Comparison of ENCODE assay signal across 19 cellular contexts in the genomic region with DNA sequence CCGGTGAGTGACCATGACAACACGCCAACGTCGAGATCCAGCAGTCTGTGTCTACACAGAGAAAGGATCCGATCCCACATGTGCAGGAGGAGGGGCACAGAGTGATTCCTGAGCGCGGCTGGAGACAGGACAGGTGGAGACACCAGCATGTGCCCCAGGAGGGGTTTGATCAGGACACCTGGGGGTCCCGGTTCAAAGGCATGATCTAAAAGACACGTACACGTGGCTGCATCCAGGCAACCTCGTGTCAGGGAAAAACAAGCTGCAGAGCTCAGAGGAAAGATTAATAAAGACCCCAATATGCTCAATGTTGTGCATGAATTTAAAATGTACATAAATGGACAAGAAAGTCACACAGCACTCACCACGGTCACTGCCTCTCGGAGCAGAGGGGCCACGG.
DNase-seq lines count a peak whose midpoint lies in the region; ATAC-seq and TF ChIP-seq lines count a peak whose summit lies in the region.
"Had no signal": no experiment of that assay in that cellular context is flagged by ENCODE, and none has a peak within 500 bp of the region (broad histone marks: within the 10 kb centered on the region; RNA-seq: fewer than 3 reads in every experiment).

No MANE protein-coding gene starts in this region.

- H3K4ac ChIP-seq in neuronal stem cell (ENCODE audit: low read length), result no peak overlapping the region

- peak; percentile 60 for DNase-seq in cardiac septum (ENCODE audit: low spot score)
- DNase-seq in right atrium auricular region (ENCODE audit: low spot score), result no peak
- peak; percentile 22 for DNase-seq in WERI-Rb-1
- DNase-seq in nephron progenitor cell, result no peak
- DNase-seq in neuronal stem cell (ENCODE audit: low spot score), result no peak
- DNase-seq in vagina (ENCODE audit: extremely low spot score in 2 of 2), result no peak
- DNase-seq in stimulated activated effector memory CD8-positive, alpha-beta T cell treated with anti-CD3 and anti-CD28 coated beads, Interleukin-12 subunit alpha, Interleukin-12 subunit beta, amount 100 ng/mL, for 72 hours (ENCODE audit: low spot score in 2 of 2), result no peak
- DNase-seq: AML-193; Caco-2; Calu3; CD4-positive, alpha-beta T cell; CD8-positive, alpha-beta T cell; DMS79 treated with DMSO at 0.1 percent for 48 hours; GF-D8 had no signal

- H4K8ac ChIP-seq in neuronal stem cell (ENCODE audit: low read depth, low read length), result no peak overlapping the region

- peak overlapping the region; percentile 92 for H2AK5ac ChIP-seq in neuronal stem cell (ENCODE audit: low read depth, low read length)

- H3K9me3 ChIP-seq in right atrium auricular region (no peaks in the 10 kb centered on the region), WERI-Rb-1 (ENCODE audit: severe bottlenecking) (no peaks in the 10 kb centered on the region), neuronal stem cell (replicated peaks in 1 of 2; ENCODE audit: control insufficient read depth in 2 of 2, insufficient read depth in 1 of 2, low read depth in 1 of 2, low read length in 2 of 2) (no peaks in the 10 kb centered on the region), vagina (no peaks in the 10 kb centered on the region)
- H3K9me3 ChIP-seq: A549; BLaER1 treated with 17β-estradiol and CSF1 and Interleukin-3, amounts not matched to agents 10 nM and 100 nM; Caco-2 had no signal

- peaks cover 2% of the 10 kb centered on the region for H3K79me1 ChIP-seq in neuronal stem cell (ENCODE audit: low read depth, low read length)

- peak overlapping the region; percentile 43 for H3K27ac Mint-ChIP-seq in nephron progenitor cell
- H3K27ac Mint-ChIP-seq in stimulated activated effector memory CD8-positive, alpha-beta T cell treated with anti-CD3 and anti-CD28 coated beads, Interleukin-12 subunit alpha, Interleukin-12 subunit beta, amount 100 ng/mL, for 72 hours, result no peak overlapping the region
- H3K27ac Mint-ChIP-seq: B cell; CD4-positive, alpha-beta T cell; CD8-positive, alpha-beta T cell had no signal

- TF ChIP-seq POLR2A in vagina (IDR thresholded peaks at IDR 0.05), result no peak

- peak overlapping the region; percentile 65 for H2BK12ac ChIP-seq in neuronal stem cell (ENCODE audit: low read length)

- H4K91ac ChIP-seq in neuronal stem cell (ENCODE audit: low read depth, low read length, poor library complexity), result no peak overlapping the region

- H3K36me3 Mint-ChIP-seq in nephron progenitor cell (ENCODE audit: low read depth), result no peaks in the 10 kb centered on the region
- no peaks in the 10 kb centered on the region for H3K36me3 Mint-ChIP-seq in stimulated activated effector memory CD8-positive, alpha-beta T cell treated with anti-CD3 and anti-CD28 coated beads, Interleukin-12 subunit alpha, Interleukin-12 subunit beta, amount 100 ng/mL, for 72 hours
- H3K36me3 Mint-ChIP-seq: CD8-positive, alpha-beta T cell had no signal

- no peak overlapping the region for H2AFZ ChIP-seq in neuronal stem cell (ENCODE audit: low read length)

- no peak overlapping the region for H3K14ac ChIP-seq in neuronal stem cell (ENCODE audit: low read length)

- H3K9me3 Mint-ChIP-seq in nephron progenitor cell, result no peaks in the 10 kb centered on the region
- no peaks in the 10 kb centered on the region for H3K9me3 Mint-ChIP-seq in stimulated activated effector memory CD8-positive, alpha-beta T cell treated with anti-CD3 and anti-CD28 coated beads, Interleukin-12 subunit alpha, Interleukin-12 subunit beta, amount 100 ng/mL, for 72 hours
- H3K9me3 Mint-ChIP-seq: CD4-positive, alpha-beta T cell; CD8-positive, alpha-beta T cell had no signal

- TF ChIP-seq CTCF in right atrium auricular region (IDR thresholded peaks at IDR 0.05) (no peak), WERI-Rb-1 (IDR thresholded peaks at IDR 0.05; ENCODE audit: low read depth, low read length) (no peak), nephron progenitor cell (IDR thresholded peaks at IDR 0.05) (no peak), vagina (IDR thresholded peaks at IDR 0.05) (no peak)

- H2BK120ac ChIP-seq in neuronal stem cell (ENCODE audit: low read depth, low read length), result no peak overlapping the region

- H3K27me3 ChIP-seq in right atrium auricular region, result no peaks in the 10 kb centered on the region
- H3K27me3 ChIP-seq in WERI-Rb-1 (ENCODE audit: insufficient read depth, low read depth, severe bottlenecking), result no peaks in the 10 kb centered on the region
- no peaks in the 10 kb centered on the region for H3K27me3 ChIP-seq in neuronal stem cell (ENCODE audit: control insufficient read depth in 3 of 3, insufficient read depth in 3 of 3, low read depth in 1 of 3, low read length in 3 of 3)
- no peaks in the 10 kb centered on the region for H3K27me3 ChIP-seq in vagina
- H3K27me3 ChIP-seq: BLaER1 treated with 17β-estradiol and CSF1 and Interleukin-3, amounts not matched to agents 10 nM and 100 nM had no signal

- peak overlapping the region; percentile 21 for H2BK15ac ChIP-seq in neuronal stem cell (ENCODE audit: low read length)

- H3K4me1 ChIP-seq in right atrium auricular region (no peaks in the 10 kb centered on the region), neuronal stem cell (ENCODE audit: control insufficient read depth in 2 of 2, insufficient read depth in 1 of 2, low read depth in 1 of 2, low read length in 2 of 2) (peaks cover 0 to 32% of the 10 kb centered on the region in 2 donors), vagina (peaks cover 6% of the 10 kb centered on the region)
- H3K4me1 ChIP-seq: A549; BLaER1 treated with 17β-estradiol and CSF1 and Interleukin-3, amounts not matched to agents 10 nM and 100 nM; Caco-2 had no signal

- no peak overlapping the region for H3K23ac ChIP-seq in neuronal stem cell (ENCODE audit: low read depth, low read length, poor library complexity)

- H3K9ac ChIP-seq in neuronal stem cell (ENCODE audit: low read depth, low read length, poor library complexity), result no peak overlapping the region
- H3K9ac ChIP-seq: BLaER1 treated with 17β-estradiol and CSF1 and Interleukin-3, amounts not matched to agents 10 nM and 100 nM had no signal

- no peak overlapping the region for H2BK5ac ChIP-seq in neuronal stem cell (ENCODE audit: low read length)

- H3K36me3 ChIP-seq in right atrium auricular region, result no peaks in the 10 kb centered on the region
- H3K36me3 ChIP-seq in WERI-Rb-1, result no peaks in the 10 kb centered on the region
- no peaks in the 10 kb centered on the region for H3K36me3 ChIP-seq in neuronal stem cell (replicated peaks in 1 of 2; ENCODE audit: control insufficient read depth in 2 of 2, insufficient read depth in 2 of 2, low read length in 2 of 2)
- H3K36me3 ChIP-seq in vagina, result no peaks in the 10 kb centered on the region
- H3K36me3 ChIP-seq: BLaER1 treated with 17β-estradiol and CSF1 and Interleukin-3, amounts not matched to agents 10 nM and 100 nM had no signal

- intact Hi-C loops in cardiac septum (cut with DNase I), result no loop called here
- intact Hi-C loops in vagina (cut with DNase I), result no loop called here

- H3K4me3 ChIP-seq in right atrium auricular region (no peak overlapping the region), WERI-Rb-1 (ENCODE audit: low read depth, low read length) (no peak overlapping the region), neuronal stem cell (ENCODE audit: low read length in 2 of 2) (no peak overlapping the region), vagina (no peak overlapping the region)
- H3K4me3 ChIP-seq: A549; BLaER1 treated with 17β-estradiol and CSF1 and Interleukin-3, amounts not matched to agents 10 nM and 100 nM had no signal

- ATAC-seq in stimulated activated effector memory CD8-positive, alpha-beta T cell treated with anti-CD3 and anti-CD28 coated beads, Interleukin-12 subunit alpha, Interleukin-12 subunit beta, amount 100 ng/mL, for 72 hours, result no peak
- ATAC-seq: A549; CD8-positive, alpha-beta T cell had no signal

- no peaks in the 10 kb centered on the region for H3K4me1 Mint-ChIP-seq in nephron progenitor cell
- H3K4me1 Mint-ChIP-seq in stimulated activated effector memory CD8-positive, alpha-beta T cell treated with anti-CD3 and anti-CD28 coated beads, Interleukin-12 subunit alpha, Interleukin-12 subunit beta, amount 100 ng/mL, for 72 hours, result no peaks in the 10 kb centered on the region
- H3K4me1 Mint-ChIP-seq: B cell had no signal

- H3K27ac ChIP-seq in right atrium auricular region (no peak overlapping the region), WERI-Rb-1 (no peak overlapping the region), neuronal stem cell (replicated peaks; ENCODE audit: low read length) (no peak overlapping the region), vagina (no peak overlapping the region)
- H3K27ac ChIP-seq: 22Rv1; A549; BLaER1 treated with 17β-estradiol and CSF1 and Interleukin-3, amounts not matched to agents 10 nM and 100 nM; C4-2B had no signal

- no CpG with 5 or more reads among the region's 14 CpGs for WGBS in neuronal stem cell (ENCODE audit: extremely low coverage in 2 of 2, insufficient read length in 2 of 2, insufficient replicate concordance in 1 of 2), 2 donors

- H3K27me3 Mint-ChIP-seq in nephron progenitor cell (ENCODE audit: low read depth, poor library complexity), result peaks cover 12% of the 10 kb centered on the region

- no peak overlapping the region for H3K4me2 ChIP-seq in neuronal stem cell (ENCODE audit: insufficient read depth, low read length, poor library complexity, severe bottlenecking)
- H3K4me2 ChIP-seq: A549; BLaER1 treated with 17β-estradiol and CSF1 and Interleukin-3, amounts not matched to agents 10 nM and 100 nM had no signal

- H3K4me3 Mint-ChIP-seq in nephron progenitor cell, result no peak overlapping the region
- H3K4me3 Mint-ChIP-seq in stimulated activated effector memory CD8-positive, alpha-beta T cell treated with anti-CD3 and anti-CD28 coated beads, Interleukin-12 subunit alpha, Interleukin-12 subunit beta, amount 100 ng/mL, for 72 hours, result no peak overlapping the region
- H3K4me3 Mint-ChIP-seq: B cell; CD4-positive, alpha-beta T cell; CD8-positive, alpha-beta T cell had no signal

- H3K18ac ChIP-seq in neuronal stem cell (ENCODE audit: low read length), result peak overlapping the region; percentile 3

Comparison
In these comparisons a context has a peak if more than half of its experiments do, and no peak if none do; other contexts are left out.
1. DNase-seq: peak in cardiac septum (single experiment) and WERI-Rb-1 (single experiment); none in right atrium auricular region (single experiment), nephron progenitor cell (single experiment), neuronal stem cell (single experiment), vagina (0 of 2) and stimulated activated effector memory CD8-positive, alpha-beta T cell treated with anti-CD3 and anti-CD28 coated beads, Interleukin-12 subunit alpha, Interleukin-12 subunit beta, amount 100 ng/mL, for 72 hours (0 of 2).